In genomic region chr1:15153842-15154479, GRCh38 we compare ENCODE assay signal across 9 cellular contexts. TPM values are rescaled to one million over a fixed set of nuclear protein-coding genes. Genes with fewer than 3 reads are reported as not detected.
DNase-seq lines count a peak whose midpoint lies in the region; ATAC-seq, FAIRE-seq and TF ChIP-seq lines count a peak whose summit lies in the region.
"Had no signal": no experiment of that assay in that cellular context is flagged by ENCODE, and none has a peak within 500 bp of the region (broad histone marks: within the 10 kb centered on the region; RNA-seq: fewer than 3 reads in every experiment).

No MANE protein-coding gene starts in this region.

- peak; percentile 84 for TF ChIP-seq RAD21 in HepG2 (CRISPR knock-in tag; IDR thresholded peaks at IDR 0.05)

- H3K4me3 ChIP-seq in HepG2 (replicated peaks in 1 of 3; ENCODE audit: insufficient read depth in 1 of 3, low read depth in 2 of 3, low read length in 3 of 3) (peak overlapping the region; percentile 69 to 83 (median 70)), OCI-LY7 (ENCODE audit: low read depth, low read length, poor library complexity, severe bottlenecking) (no peak overlapping the region)

- in situ Hi-C loops in HepG2 (cut with HindIII; ENCODE audit: extremely low pct_ligation_motif_present, low pct_unique_long_range_greater_than_20kb) = no loop called here

- H4K20me1 ChIP-seq in HepG2 (ENCODE audit: insufficient read depth, low read length) (peaks cover 33% of the 10 kb centered on the region; the same call in 1 of the 2 replicates), OCI-LY7 (ENCODE audit: insufficient read depth, low read length) (no peaks in the 10 kb centered on the region)

- H3K79me2 ChIP-seq in HepG2 (ENCODE audit: insufficient read depth, low read length) = peaks cover 68% of the 10 kb centered on the region
- no peaks in the 10 kb centered on the region for H3K79me2 ChIP-seq in OCI-LY7 (ENCODE audit: insufficient read depth, low read depth, low read length)

- intact Hi-C loops in dendritic cell treated with granulocyte-macrophage colony-stimulating factor and Interleukin-4, amounts not matched to agents 40 ng/mL and 50 ng/mL, for 4 days (cut with micrococcal nuclease) = loop anchor here (2.0 to 10.0 kb wide), 4 partner anchors 15 to 278 kb away; no protein-coding TSS in a partner anchor
- intact Hi-C loops in HepG2 (cut with micrococcal nuclease; ENCODE audit: unreplicated experiment) (loop anchor here (2.0 to 5.0 kb wide), 3 partner anchors 25 to 43 kb away; no protein-coding TSS in a partner anchor), OCI-LY7 (cut with micrococcal nuclease; ENCODE audit: unreplicated experiment) (no loop called here)

- H2AFZ ChIP-seq in HepG2 (ENCODE audit: low read length) = no peak overlapping the region
- H2AFZ ChIP-seq in OCI-LY7 (ENCODE audit: low read length) = no peak overlapping the region

- WGBS in HepG2 (ENCODE audit: low lambda C conversion rate) = under 1% methylated on average over 18 of the region's 74 CpGs

- H3K4me3 Mint-ChIP-seq in dendritic cell treated with granulocyte-macrophage colony-stimulating factor and Interleukin-4, amounts not matched to agents 40 ng/mL and 50 ng/mL, for 4 days = peak overlapping the region; percentile 96

- ATAC-seq in SK-N-SH treated with all-trans-retinoic acid at 6 μM for 48 hours (peak; percentile 39), HepG2 (peak; percentile 42), HG02678 (IDR thresholded peaks at IDR 0.05; ENCODE audit: unreplicated experiment) (no peak)

- H3K4me1 Mint-ChIP-seq in dendritic cell treated with granulocyte-macrophage colony-stimulating factor and Interleukin-4, amounts not matched to agents 40 ng/mL and 50 ng/mL, for 4 days (ENCODE audit: low read depth) = peaks cover 71% of the 10 kb centered on the region

- H3K4me2 ChIP-seq in HepG2 (ENCODE audit: low read depth, low read length) (peak overlapping the region; percentile 86), OCI-LY7 (ENCODE audit: low read length) (no peak overlapping the region)

- H3K36me3 ChIP-seq in HepG2 (replicated peaks in 1 of 2; ENCODE audit: control insufficient read depth in 1 of 2, insufficient read depth in 2 of 2, low read length in 2 of 2) = peaks cover 0 to 11% of the 10 kb centered on the region in 2 experiments; a peak in 2 of 5 replicates
- no peaks in the 10 kb centered on the region for H3K36me3 ChIP-seq in OCI-LY7 (ENCODE audit: insufficient read depth, low read length)

- H3K36me3 Mint-ChIP-seq in dendritic cell treated with granulocyte-macrophage colony-stimulating factor and Interleukin-4, amounts not matched to agents 40 ng/mL and 50 ng/mL, for 4 days (ENCODE audit: low read depth) = peaks cover 66% of the 10 kb centered on the region

- DNase-seq in COLO668 (lab: John Stamatoyannopoulos, UW; ENCODE audit: unreplicated experiment) = peak; percentile 88
- peak; percentile 69 for DNase-seq in HCEC 1CT
- no peak for DNase-seq in HepG2 (ENCODE audit: low spot score)
- DNase-seq in stimulated activated CD4-positive, alpha-beta T cell treated with anti-CD3 and anti-CD28 coated beads, Interleukin-4, amount 100 ng/mL, for 48 hours (ENCODE audit: low read depth in 2 of 2) = peak; percentile 31 to 40
- DNase-seq in OCI-LY7 (ENCODE audit: low spot score) = no peak

- H3K9me3 Mint-ChIP-seq in dendritic cell treated with granulocyte-macrophage colony-stimulating factor and Interleukin-4, amounts not matched to agents 40 ng/mL and 50 ng/mL, for 4 days = no peaks in the 10 kb centered on the region

- TF ChIP-seq POLR2A in HepG2 (IDR thresholded peaks at IDR 0.05; ENCODE audit: insufficient read depth in 1 of 2, low read depth in 2 of 2, low read length in 2 of 2) = no peak

- TF ChIP-seq CTCF in HepG2 (CRISPR knock-in tag; IDR thresholded peaks at IDR 0.05) = peak; percentile 75
- no peak; the same call in 1 of the 2 replicates for TF ChIP-seq CTCF in OCI-LY7 (conservative IDR thresholded peaks at IDR 0.05; ENCODE audit: low read length)

- TF ChIP-seq EP300 in HepG2 (IDR thresholded peaks at IDR 0.05; ENCODE audit: low read depth in 2 of 2, low read length in 2 of 2) (no peak), HepG2 (CRISPR knock-in tag; IDR thresholded peaks at IDR 0.05; ENCODE audit: borderline replicate concordance) (no peak)

- POLR2A ChIA-PET in HepG2 (lab: Yijun Ruan, JAX) = interaction anchor here (1.0 to 3.9 kb wide), 8 partner anchors 11 to 52 kb away, joined by 3 to 33 read pairs (median 6); no protein-coding TSS in a partner anchor
- POLR2A ChIA-PET in OCI-LY7 (lab: Charles Lee) = no interaction called here

- H3K27ac ChIP-seq in HepG2 (ENCODE audit: extremely low read length, insufficient read depth, low read length) = peak overlapping the region; percentile 69
- H3K27ac ChIP-seq in OCI-LY7 (ENCODE audit: low read depth, low read length, poor library complexity, severe bottlenecking) = no peak overlapping the region

- peak overlapping the region; percentile 78 for H3K27ac Mint-ChIP-seq in dendritic cell treated with granulocyte-macrophage colony-stimulating factor and Interleukin-4, amounts not matched to agents 40 ng/mL and 50 ng/mL, for 4 days

- BruUV-seq in HepG2 (replicated peaks; lab: Mats Ljungman, UMichigan) (no TSS peak), OCI-LY7 (replicated peaks; lab: Mats Ljungman, UMichigan) (no TSS peak)

- no peak for FAIRE-seq in HepG2 (lab: Jason Lieb, UNC)
- FAIRE-seq: TTC549 had no signal

- peaks cover 13% of the 10 kb centered on the region for H3K27me3 Mint-ChIP-seq in dendritic cell treated with granulocyte-macrophage colony-stimulating factor and Interleukin-4, amounts not matched to agents 40 ng/mL and 50 ng/mL, for 4 days

- H3K9me3 ChIP-seq in HepG2 (ENCODE audit: low read length) (no peaks in the 10 kb centered on the region), OCI-LY7 (ENCODE audit: low read length) (no peaks in the 10 kb centered on the region)

- no peaks in the 10 kb centered on the region for H3K27me3 ChIP-seq in HepG2 (ENCODE audit: control insufficient read depth in 1 of 2, insufficient read depth in 2 of 2, low read length in 2 of 2)

- no peaks in the 10 kb centered on the region for H3K9me2 ChIP-seq in OCI-LY7 (ENCODE audit: insufficient read depth, low read length)

- CTCF ChIA-PET in HepG2 (lab: Yijun Ruan, JAX; ENCODE audit: low intra/inter-chr PET ratio, low total read pairs) = interaction anchor here (1.2 to 2.7 kb wide), 3 partner anchors 25 to 119 kb away, joined by 3 to 18 read pairs (median 10); no protein-coding TSS in a partner anchor
- CTCF ChIA-PET in OCI-LY7 (lab: Charles Lee; ENCODE audit: unreplicated experiment) = no interaction called here

- H3K4me1 ChIP-seq in HepG2 (ENCODE audit: insufficient read depth, low read length) (peaks cover 81% of the 10 kb centered on the region), OCI-LY7 (ENCODE audit: insufficient read depth, low read length, poor library complexity, severe bottlenecking) (no peaks in the 10 kb centered on the region)

- peak overlapping the region; percentile 77 for H3K9ac ChIP-seq in HepG2 (ENCODE audit: insufficient read depth, low read depth, low read length)

RNA-seq across cellular contexts. Expression of gene TMEM51, which starts 0.4 kb away (rescaled TPM):
- 6.3 and 12.2 TPM in 2 replicates for total RNA-seq in HepG2 (2016; rRNA removed; fragmentation: Illumina TruSeq; extraction: Trizol)
- total RNA-seq in HepG2 (2016; cell fraction: cytosol; rRNA removed; fragmentation: Illumina TruSeq; extraction: Trizol; ENCODE audit: low read depth) = 2.6 and 2.8 TPM in 2 replicates
- 7.0 and 9.8 TPM in 2 replicates for total RNA-seq in HepG2 (2016; cell fraction: insoluble cytoplasmic fraction; rRNA removed; fragmentation: Illumina TruSeq; extraction: Trizol)
- 5.3 and 6.5 TPM in 2 replicates for total RNA-seq in HepG2 (2016; cell fraction: membrane; rRNA removed; fragmentation: Illumina TruSeq; extraction: Trizol)
- total RNA-seq in HepG2 (2016; cell fraction: nucleus; rRNA removed; fragmentation: Illumina TruSeq; extraction: Trizol) = 9.7 and 11.5 TPM in 2 replicates
- polyA plus RNA-seq in HepG2 (2011; rRNA removed) = 18.5 and 22.3 TPM in 2 replicates
- polyA plus RNA-seq in HepG2 (2011; cell fraction: cytosol; rRNA removed) = 20.1 and 23.4 TPM in 2 replicates
- 14.3 and 18.6 TPM in 2 replicates for polyA plus RNA-seq in HepG2 (2011; cell fraction: nucleus; rRNA removed)
- polyA plus RNA-seq in HepG2 (2012) = 8.0 and 11.2 TPM in 2 replicates
- 1.9 and 2.3 TPM in 2 replicates for polyA plus RNA-seq in HepG2 (2016; cell fraction: cytosol; fragmentation: Illumina TruSeq; extraction: Trizol; ENCODE audit: low read depth)
- 8.4 and 8.6 TPM in 2 replicates for polyA plus RNA-seq in HepG2 (2016; cell fraction: insoluble cytoplasmic fraction; fragmentation: Illumina TruSeq; extraction: Trizol; ENCODE audit: low read depth)
- 3.7 and 4.9 TPM in 2 replicates for polyA plus RNA-seq in HepG2 (2016; cell fraction: membrane; fragmentation: Illumina TruSeq; extraction: Trizol; ENCODE audit: low read depth)
- polyA plus RNA-seq in HepG2 (2016; cell fraction: nucleus; fragmentation: Illumina TruSeq; extraction: Trizol; ENCODE audit: insufficient read depth, low read depth) = 23.6 and 23.8 TPM in 2 replicates
- polyA minus RNA-seq in HepG2 (2011; rRNA and poly(A)+ RNA removed; ENCODE audit: low replicate concordance) = 3.2 and 18.3 TPM in 2 replicates
- polyA minus RNA-seq in HepG2 (2011; cell fraction: cytosol; rRNA and poly(A)+ RNA removed) = 8.7 and 9.4 TPM in 2 replicates
- polyA minus RNA-seq in HepG2 (2011; cell fraction: nucleus; rRNA and poly(A)+ RNA removed) = 8.6 and 9.4 TPM in 2 replicates
- total RNA-seq in OCI-LY7 (2014; rRNA removed; shearing (Covaris generic)) = not detected in 2 replicates
- not detected in 2 replicates for total RNA-seq in OCI-LY7 (2022)

Comparison
In these comparisons a context has a peak if more than half of its experiments do, and no peak if none do; other contexts are left out.
1. DNase-seq: peak in COLO668 (single experiment), HCEC 1CT (single experiment) and stimulated activated CD4-positive, alpha-beta T cell treated with anti-CD3 and anti-CD28 coated beads, Interleukin-4, amount 100 ng/mL, for 48 hours (2 of 2); none in HepG2 (single experiment) and OCI-LY7 (single experiment).